1 cellular context compared by ENCODE assay signal in genomic region chr19:43651758-43652545, GRCh38.
TF ChIP-seq lines count a peak whose summit lies in the region.

No MANE protein-coding gene starts in this region.

TF ChIP-seq in H1, 55 proteins besides CTCF, POLR2A, EP300 and RAD21:
- TF ChIP-seq NANOG (IDR thresholded peaks at IDR 0.05; ENCODE audit: insufficient read depth, low read depth, low read length, poor library complexity, severe bottlenecking) (no peak), KDM5A (IDR thresholded peaks at IDR 0.05; ENCODE audit: low read length) (no peak), RNF2 (IDR thresholded peaks at IDR 0.05; ENCODE audit: borderline replicate concordance, low read depth, low read length, missing control alignments, poor library complexity, severe bottlenecking) (no peak), CTBP2 (IDR thresholded peaks at IDR 0.05; ENCODE audit: borderline replicate concordance, insufficient read depth, insufficient read length, low read length) (no peak), GABPA (IDR thresholded peaks at IDR 0.05; ENCODE audit: borderline replicate concordance, insufficient read depth, low read length) (no peak), CHD7 (IDR thresholded peaks at IDR 0.05; ENCODE audit: insufficient replicate concordance, low read length) (no peak), TEAD4 (IDR thresholded peaks at IDR 0.05; ENCODE audit: low read depth, low read length) (no peak), USF2 (IDR thresholded peaks at IDR 0.05; ENCODE audit: low read length) (no peak), BCL11A (IDR thresholded peaks at IDR 0.05; ENCODE audit: low read depth in 2 of 2, low read length in 2 of 2) (no peak), KDM4A (IDR thresholded peaks at IDR 0.05; ENCODE audit: low read depth, low read length, severe bottlenecking) (no peak), CREB1 (IDR thresholded peaks at IDR 0.05) (no peak)
